In the genomic region with DNA sequence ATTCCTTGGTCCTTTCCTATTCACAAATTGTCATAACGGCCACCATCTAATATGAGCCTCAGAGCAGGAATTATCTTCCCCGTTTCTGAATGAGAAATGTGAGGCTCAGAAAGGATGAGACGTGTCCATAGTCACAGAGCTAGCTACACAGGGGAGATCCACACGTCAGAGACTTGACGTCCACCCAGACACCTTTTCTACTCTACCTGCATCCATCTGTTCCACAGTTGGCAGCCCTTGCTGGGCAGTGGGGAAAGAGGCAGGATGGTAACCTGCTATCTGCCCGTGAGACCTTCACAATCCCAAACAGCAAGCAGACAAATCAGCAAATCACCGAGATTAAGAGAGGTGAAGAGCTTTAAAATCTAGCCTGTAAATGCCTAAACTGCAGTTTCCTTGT, we compare ENCODE assay signal across 19 cellular contexts.
"Had no signal": no experiment of that assay in that cellular context is flagged by ENCODE, and none has a peak within 500 bp of the region (broad histone marks: within the 10 kb centered on the region; RNA-seq: fewer than 3 reads in every experiment).

No MANE protein-coding gene starts in this region.

- H3K4me3 ChIP-seq: colonic mucosa, esophagus muscularis mucosa, gastroesophageal sphincter, hepatocyte, left lung, lower lobe of right lung, mucosa of descending colon had no signal

- H3K4me1 ChIP-seq: colonic mucosa, esophagus muscularis mucosa, gastroesophageal sphincter, left lung, lower lobe of right lung had no signal

- H3K27me3 ChIP-seq: colonic mucosa had no signal

- H3K9me3 ChIP-seq: colonic mucosa, esophagus muscularis mucosa, gastroesophageal sphincter, left lung, lower lobe of right lung, mucosa of descending colon had no signal

- H3K36me3 ChIP-seq: colonic mucosa, esophagus muscularis mucosa, gastroesophageal sphincter, left lung, lower lobe of right lung had no signal

- H3K27ac ChIP-seq: colonic mucosa, esophagus muscularis mucosa, foreskin keratinocyte, gastroesophageal sphincter, hepatocyte, left lung, lower lobe of right lung had no signal

- DNase-seq: colonic mucosa; cortex of kidney; effector CD8-positive, alpha-beta T cell; effector memory CD8-positive, alpha-beta T cell; endodermal cell; foreskin keratinocyte; head of caudate nucleus; hypothalamus; immature natural killer cell; left cardiac atrium; left lung; left ventricle myocardium superior; lower lobe of right lung; mesenchymal stem cell; mucosa of descending colon; naive B cell had no signal

- H3K4me2 ChIP-seq: hepatocyte had no signal

- ATAC-seq: effector memory CD8-positive, alpha-beta T cell; foreskin keratinocyte; gastroesophageal sphincter; left cardiac atrium; left lung; left ventricle myocardium superior; lower lobe of right lung; mucosa of descending colon had no signal

- H3K79me2 ChIP-seq: hepatocyte had no signal

- H2AFZ ChIP-seq: hepatocyte had no signal
